ENCODE assay signal across 16 cellular contexts in genomic region chr9:12853021-12853420, GRCh38.
"Had no signal": no experiment of that assay in that cellular context is flagged by ENCODE, and none has a peak within 500 bp of the region (broad histone marks: within the 10 kb centered on the region; RNA-seq: fewer than 3 reads in every experiment).

No MANE protein-coding gene starts in this region.

- DNase-seq: activated CD4-positive, alpha-beta T cell treated with anti-CD3 and anti-CD28 coated beads for 1 hour; activated effector memory CD4-positive, alpha-beta T cell treated with anti-CD3 and anti-CD28 coated beads, Interleukin-2, amount 50 U/mL, for 16 hours; activated naive CD4-positive, alpha-beta T cell treated with anti-CD3 and anti-CD28 coated beads, Interleukin-2, amount 50 U/mL, for 16 hours; activated T-cell treated with anti-CD3 and anti-CD28 coated beads, Interleukin-2, amount 50 U/mL, for 72 hours; aorta; left cardiac atrium; occipital lobe; T1000; transverse colon; uterus had no signal

- H3K4me3 ChIP-seq: breast epithelium, coronary artery, gastroesophageal sphincter, lung, suprapubic skin, transverse colon, uterus had no signal

- H3K4me1 ChIP-seq: breast epithelium, gastroesophageal sphincter, uterus had no signal

- H3K36me3 ChIP-seq: breast epithelium, gastroesophageal sphincter, suprapubic skin, transverse colon, uterus had no signal

- H3K9me3 ChIP-seq: breast epithelium, gastroesophageal sphincter, suprapubic skin, transverse colon, uterus had no signal

- ATAC-seq: activated T-cell treated with anti-CD3 and anti-CD28 coated beads, Interleukin-2, amount 50 U/mL, for 72 hours; gastroesophageal sphincter; left cardiac atrium had no signal

- H3K27me3 ChIP-seq: breast epithelium, gastroesophageal sphincter, suprapubic skin, transverse colon, uterus had no signal

- H3K27ac ChIP-seq: breast epithelium, coronary artery, gastroesophageal sphincter, suprapubic skin, uterus, VCaP had no signal
